In the genomic region with DNA sequence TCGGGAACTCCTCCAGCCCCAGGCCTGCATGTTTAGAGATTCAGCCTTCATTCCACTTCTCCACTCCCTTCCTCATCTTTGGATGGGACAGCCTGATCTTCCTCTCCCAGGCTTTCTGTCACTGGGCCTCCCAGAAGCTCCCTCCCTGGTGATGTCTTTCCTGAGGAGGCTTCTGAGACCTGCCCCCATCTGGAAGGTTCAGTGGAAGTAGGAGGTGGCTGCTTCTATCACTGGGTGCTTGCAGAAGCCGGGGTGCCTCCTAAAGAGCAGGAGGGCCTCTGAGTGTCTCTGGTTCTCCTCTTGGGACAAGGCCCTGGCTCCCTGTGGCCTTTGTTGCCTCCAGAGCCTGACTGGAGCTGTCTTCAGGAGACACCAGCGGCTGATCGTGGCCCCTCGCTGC, we compare ENCODE assay signal across 20 cellular contexts.
"Had no signal": no experiment of that assay in that cellular context is flagged by ENCODE, and none has a peak within 500 bp of the region (broad histone marks: within the 10 kb centered on the region; RNA-seq: fewer than 3 reads in every experiment).

No MANE protein-coding gene starts in this region.

- H3K27ac ChIP-seq: colonic mucosa, esophagus squamous epithelium, gastrocnemius medialis, heart right ventricle, left lung, lower lobe of right lung had no signal

- H3K4me3 Mint-ChIP-seq: dendritic cell treated with granulocyte-macrophage colony-stimulating factor and Interleukin-4, amounts not matched to agents 40 ng/mL and 50 ng/mL, for 4 days had no signal

- ATAC-seq: gastrocnemius medialis, heart right ventricle, left cardiac atrium, left lung, left ventricle myocardium superior, lower lobe of right lung had no signal

- H3K4me1 ChIP-seq: colonic mucosa, gastrocnemius medialis had no signal

- DNase-seq: cerebellar nuclear complex; colonic mucosa; cortex of kidney; dorsolateral prefrontal cortex; effector CD4-positive, alpha-beta T cell; effector memory CD4-positive, alpha-beta T cell; esophagus squamous epithelium; foreskin fibroblast; foreskin melanocyte; gastrocnemius medialis; glutamatergic neuron; heart right ventricle; hippocampal formation; left cardiac atrium; left lung; left ventricle myocardium superior; lower lobe of right lung; mesenchymal stem cell; midbrain had no signal

- H3K27ac Mint-ChIP-seq: dendritic cell treated with granulocyte-macrophage colony-stimulating factor and Interleukin-4, amounts not matched to agents 40 ng/mL and 50 ng/mL, for 4 days had no signal

- H3K27me3 ChIP-seq: colonic mucosa, dorsolateral prefrontal cortex, gastrocnemius medialis, left lung had no signal

- H3K9me3 Mint-ChIP-seq: dendritic cell treated with granulocyte-macrophage colony-stimulating factor and Interleukin-4, amounts not matched to agents 40 ng/mL and 50 ng/mL, for 4 days had no signal

- H3K36me3 ChIP-seq: colonic mucosa, esophagus squamous epithelium, gastrocnemius medialis, heart right ventricle, left lung, lower lobe of right lung had no signal

- H3K4me3 ChIP-seq: colonic mucosa, dorsolateral prefrontal cortex, esophagus squamous epithelium, gastrocnemius medialis, heart right ventricle, left lung, lower lobe of right lung had no signal

- H3K9me3 ChIP-seq: colonic mucosa, esophagus squamous epithelium, gastrocnemius medialis, heart right ventricle, left lung, lower lobe of right lung had no signal
